In genomic region chr9:135479469-135480052, GRCh38 we compare ENCODE assay signal across 1 cellular context.
A peak's percentile ranks its signal among the peaks of the same experiment; 100 is the strongest.
TF ChIP-seq lines count a peak whose summit lies in the region.

TSS of gene PPP1R26 (plus strand) at chr9:135479782. CDS start at chr9:135484511, 4,729 bp downstream.

TF ChIP-seq in HepG2, 621 proteins besides CTCF, POLR2A, EP300 and RAD21 (continued from another document and continues in another):
- TF ChIP-seq LRRFIP1 (CRISPR knock-in tag; conservative IDR thresholded peaks at IDR 0.05) (no peak), ZNF235 (CRISPR knock-in tag; IDR thresholded peaks at IDR 0.05; ENCODE audit: borderline replicate concordance) (no peak), HOXA3 (CRISPR knock-in tag; IDR thresholded peaks at IDR 0.05) (peak; percentile 35; the same call in 1 of the 2 replicates), SAP130 (CRISPR knock-in tag; IDR thresholded peaks at IDR 0.05; ENCODE audit: low read depth) (peak; percentile 8; the same call in 1 of the 2 replicates), ZNF143 (CRISPR knock-in tag; IDR thresholded peaks at IDR 0.05) (peak; percentile 67), ZBTB37 (CRISPR knock-in tag; IDR thresholded peaks at IDR 0.05) (no peak), ZSCAN20 (CRISPR knock-in tag; IDR thresholded peaks at IDR 0.05; ENCODE audit: borderline replicate concordance) (0 out of 2 replicates have a peak, but pooled peaks have one; percentile 15), MXI1 (IDR thresholded peaks at IDR 0.05; ENCODE audit: borderline replicate concordance, low read depth, low read length) (no peak), GABPA (IDR thresholded peaks at IDR 0.05; ENCODE audit: low read depth, low read length) (peak; percentile 71), GABPA (CRISPR knock-in tag; IDR thresholded peaks at IDR 0.05; ENCODE audit: low read depth) (peak; percentile 56), ZNF646 (CRISPR knock-in tag; IDR thresholded peaks at IDR 0.05) (no peak), MYC (CRISPR knock-in tag; IDR thresholded peaks at IDR 0.05; ENCODE audit: borderline replicate concordance) (0 out of 2 replicates have a peak, but pooled peaks have one; percentile 36), SNRNP70 (IDR thresholded peaks at IDR 0.05; ENCODE audit: low read depth, low read length) (no peak), ZNF24 (IDR thresholded peaks at IDR 0.05) (no peak), PHF21A (CRISPR knock-in tag; IDR thresholded peaks at IDR 0.05) (no peak), GATAD1 (CRISPR knock-in tag; IDR thresholded peaks at IDR 0.05) (0 out of 2 replicates have a peak, but pooled peaks have one; percentile 31), RARG (CRISPR knock-in tag; IDR thresholded peaks at IDR 0.05; ENCODE audit: low read depth) (no peak), YEATS4 (CRISPR knock-in tag; IDR thresholded peaks at IDR 0.05; ENCODE audit: borderline replicate concordance) (peak; percentile 23; the same call in 1 of the 2 replicates), GATA4 (IDR thresholded peaks at IDR 0.05; ENCODE audit: borderline replicate concordance, low read depth) (no peak), GABPB1 (CRISPR knock-in tag; IDR thresholded peaks at IDR 0.05) (peak; percentile 78), MED1 (CRISPR knock-in tag; IDR thresholded peaks at IDR 0.05) (no peak), ZBTB14 (CRISPR knock-in tag; IDR thresholded peaks at IDR 0.05) (peak; percentile 70), TBX3 (IDR thresholded peaks at IDR 0.05; ENCODE audit: borderline replicate concordance) (no peak), ARID5B (CRISPR knock-in tag; IDR thresholded peaks at IDR 0.05) (no peak), THAP11 (CRISPR knock-in tag; IDR thresholded peaks at IDR 0.05) (peak; percentile 28; the same call in 1 of the 2 replicates)
- TF ChIP-seq, protein P1, sequence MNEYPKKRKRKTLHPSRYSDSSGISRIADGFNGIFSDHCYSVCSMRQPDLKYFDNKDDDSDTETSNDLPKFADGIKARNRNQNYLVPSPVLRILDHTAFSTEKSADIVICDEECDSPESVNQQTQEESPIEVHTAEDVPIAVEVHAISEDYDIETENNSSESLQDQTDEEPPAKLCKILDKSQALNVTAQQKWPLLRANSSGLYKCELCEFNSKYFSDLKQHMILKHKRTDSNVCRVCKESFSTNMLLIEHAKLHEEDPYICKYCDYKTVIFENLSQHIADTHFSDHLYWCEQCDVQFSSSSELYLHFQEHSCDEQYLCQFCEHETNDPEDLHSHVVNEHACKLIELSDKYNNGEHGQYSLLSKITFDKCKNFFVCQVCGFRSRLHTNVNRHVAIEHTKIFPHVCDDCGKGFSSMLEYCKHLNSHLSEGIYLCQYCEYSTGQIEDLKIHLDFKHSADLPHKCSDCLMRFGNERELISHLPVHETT (CRISPR knock-in tag; conservative IDR thresholded peaks at IDR 0.05) = peak; percentile 95
- TF ChIP-seq, protein P2, sequence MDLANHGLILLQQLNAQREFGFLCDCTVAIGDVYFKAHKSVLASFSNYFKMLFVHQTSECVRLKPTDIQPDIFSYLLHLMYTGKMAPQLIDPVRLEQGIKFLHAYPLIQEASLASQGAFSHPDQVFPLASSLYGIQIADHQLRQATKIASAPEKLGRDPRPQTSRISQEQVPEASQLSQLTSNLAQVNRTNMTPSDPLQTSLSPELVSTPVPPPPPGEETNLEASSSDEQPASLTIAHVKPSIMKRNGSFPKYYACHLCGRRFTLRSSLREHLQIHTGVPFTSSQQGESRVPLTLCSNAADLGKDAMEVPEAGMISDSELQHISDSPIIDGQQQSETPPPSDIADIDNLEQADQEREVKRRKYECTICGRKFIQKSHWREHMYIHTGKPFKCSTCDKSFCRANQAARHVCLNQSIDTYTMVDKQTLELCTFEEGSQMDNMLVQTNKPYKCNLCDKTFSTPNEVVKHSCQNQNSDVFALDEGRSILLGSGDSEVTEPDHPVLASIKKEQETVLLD (CRISPR knock-in tag; IDR thresholded peaks at IDR 0.05; ENCODE audit: low read depth) = peak; percentile 95
- TF ChIP-seq, protein P3, sequence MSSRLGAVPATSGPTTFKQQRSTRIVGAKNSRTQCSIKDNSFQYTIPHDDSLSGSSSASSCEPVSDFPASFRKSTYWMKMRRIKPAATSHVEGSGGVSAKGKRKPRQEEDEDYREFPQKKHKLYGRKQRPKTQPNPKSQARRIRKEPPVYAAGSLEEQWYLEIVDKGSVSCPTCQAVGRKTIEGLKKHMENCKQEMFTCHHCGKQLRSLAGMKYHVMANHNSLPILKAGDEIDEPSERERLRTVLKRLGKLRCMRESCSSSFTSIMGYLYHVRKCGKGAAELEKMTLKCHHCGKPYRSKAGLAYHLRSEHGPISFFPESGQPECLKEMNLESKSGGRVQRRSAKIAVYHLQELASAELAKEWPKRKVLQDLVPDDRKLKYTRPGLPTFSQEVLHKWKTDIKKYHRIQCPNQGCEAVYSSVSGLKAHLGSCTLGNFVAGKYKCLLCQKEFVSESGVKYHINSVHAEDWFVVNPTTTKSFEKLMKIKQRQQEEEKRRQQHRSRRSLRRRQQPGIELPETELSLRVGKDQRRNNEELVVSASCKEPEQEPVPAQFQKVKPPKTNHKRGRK (CRISPR knock-in tag; IDR thresholded peaks at IDR 0.05) = no peak
- TF ChIP-seq, protein P4, sequence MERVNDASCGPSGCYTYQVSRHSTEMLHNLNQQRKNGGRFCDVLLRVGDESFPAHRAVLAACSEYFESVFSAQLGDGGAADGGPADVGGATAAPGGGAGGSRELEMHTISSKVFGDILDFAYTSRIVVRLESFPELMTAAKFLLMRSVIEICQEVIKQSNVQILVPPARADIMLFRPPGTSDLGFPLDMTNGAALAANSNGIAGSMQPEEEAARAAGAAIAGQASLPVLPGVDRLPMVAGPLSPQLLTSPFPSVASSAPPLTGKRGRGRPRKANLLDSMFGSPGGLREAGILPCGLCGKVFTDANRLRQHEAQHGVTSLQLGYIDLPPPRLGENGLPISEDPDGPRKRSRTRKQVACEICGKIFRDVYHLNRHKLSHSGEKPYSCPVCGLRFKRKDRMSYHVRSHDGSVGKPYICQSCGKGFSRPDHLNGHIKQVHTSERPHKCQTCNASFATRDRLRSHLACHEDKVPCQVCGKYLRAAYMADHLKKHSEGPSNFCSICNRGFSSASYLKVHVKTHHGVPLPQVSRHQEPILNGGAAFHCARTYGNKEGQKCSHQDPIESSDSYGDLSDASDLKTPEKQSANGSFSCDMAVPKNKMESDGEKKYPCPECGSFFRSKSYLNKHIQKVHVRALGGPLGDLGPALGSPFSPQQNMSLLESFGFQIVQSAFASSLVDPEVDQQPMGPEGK (CRISPR knock-in tag; IDR thresholded peaks at IDR 0.05) = peak; percentile 92
- TF ChIP-seq, protein P5, sequence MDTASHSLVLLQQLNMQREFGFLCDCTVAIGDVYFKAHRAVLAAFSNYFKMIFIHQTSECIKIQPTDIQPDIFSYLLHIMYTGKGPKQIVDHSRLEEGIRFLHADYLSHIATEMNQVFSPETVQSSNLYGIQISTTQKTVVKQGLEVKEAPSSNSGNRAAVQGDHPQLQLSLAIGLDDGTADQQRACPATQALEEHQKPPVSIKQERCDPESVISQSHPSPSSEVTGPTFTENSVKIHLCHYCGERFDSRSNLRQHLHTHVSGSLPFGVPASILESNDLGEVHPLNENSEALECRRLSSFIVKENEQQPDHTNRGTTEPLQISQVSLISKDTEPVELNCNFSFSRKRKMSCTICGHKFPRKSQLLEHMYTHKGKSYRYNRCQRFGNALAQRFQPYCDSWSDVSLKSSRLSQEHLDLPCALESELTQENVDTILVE (CRISPR knock-in tag; IDR thresholded peaks at IDR 0.05) = peak; percentile 81; the same call in 1 of the 2 replicates
